Comparison of ENCODE assay signal across 10 cellular contexts in the genomic region with DNA sequence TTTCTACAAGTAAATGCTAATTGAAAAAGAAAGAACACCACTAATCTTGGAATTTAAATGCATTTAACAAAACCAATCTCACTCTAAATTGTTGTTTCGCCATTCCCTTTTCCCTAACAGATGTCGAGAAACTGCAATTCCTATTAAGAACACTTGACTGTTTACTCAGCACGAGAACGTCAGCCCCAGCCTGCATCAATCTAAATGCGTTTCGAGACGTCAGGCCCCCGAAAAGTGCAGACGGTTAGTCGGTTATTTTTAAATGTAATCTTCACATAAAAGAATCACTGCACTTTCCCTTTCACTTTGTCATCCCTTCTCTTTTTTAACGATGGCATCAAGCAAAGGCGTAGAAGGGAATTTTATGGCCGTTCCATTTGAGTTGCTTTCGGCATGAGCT.
DNase-seq lines count a peak whose midpoint lies in the region; ATAC-seq, FAIRE-seq and TF ChIP-seq lines count a peak whose summit lies in the region.
"Had no signal": no experiment of that assay in that cellular context is flagged by ENCODE, and none has a peak within 500 bp of the region (broad histone marks: within the 10 kb centered on the region; RNA-seq: fewer than 3 reads in every experiment).

No MANE protein-coding gene starts in this region.

- ATAC-seq in Panc1 (no peak), HG02938 (IDR thresholded peaks at IDR 0.05; ENCODE audit: unreplicated experiment) (no peak)
- ATAC-seq: Right ventricle myocardium inferior had no signal

- H3K36me3 Mint-ChIP-seq in CD14-positive monocyte: no peaks in the 10 kb centered on the region
- no peaks in the 10 kb centered on the region for H3K36me3 Mint-ChIP-seq in brain

- TF ChIP-seq POLR2A in H54 (IDR thresholded peaks at IDR 0.05; ENCODE audit: low read depth, low read length): no peak

- H3K4me3 ChIP-seq in Panc1 (ENCODE audit: low read depth in 2 of 2, low read length in 2 of 2) (peak overlapping the region; percentile 29 to 45), osteoblast (ENCODE audit: insufficient read depth, low read length) (peak overlapping the region; percentile 52)

- peak overlapping the region; percentile 47 for H3K4me2 ChIP-seq in osteoblast (ENCODE audit: insufficient read depth, low read length)

- in situ Hi-C loops in Panc1 (cut with HindIII; ENCODE audit: low pct_unique_long_range_greater_than_20kb, low sequenced_read_pairs): no loop called here

- H3K27ac ChIP-seq in Panc1 (ENCODE audit: low read length) (no peak overlapping the region), osteoblast (ENCODE audit: low read depth, low read length) (no peak overlapping the region)

- TF ChIP-seq CTCF in CD14-positive monocyte (IDR thresholded peaks at IDR 0.05) (no peak), Panc1 (IDR thresholded peaks at IDR 0.05) (no peak), brain (conservative IDR thresholded peaks at IDR 0.05) (no peak), osteoblast (IDR thresholded peaks at IDR 0.05; ENCODE audit: extremely low read depth, low read depth, low read length) (no peak)

- H3K4me1 ChIP-seq in Panc1 (ENCODE audit: control insufficient read depth, insufficient read depth, low read length) (no peaks in the 10 kb centered on the region), osteoblast (ENCODE audit: insufficient read depth, low read length) (no peaks in the 10 kb centered on the region)

- H3K4me3 Mint-ChIP-seq in CD14-positive monocyte (peak overlapping the region; percentile 66 to 88), brain (peak overlapping the region in 3 of 5 experiments; percentile 56 to 69 (median 56))

- no TSS peak for BruUV-seq in Panc1 (replicated peaks; lab: Mats Ljungman, UMichigan)

- H3K36me3 ChIP-seq in Panc1 (ENCODE audit: control insufficient read depth, insufficient read depth, low read length): no peaks in the 10 kb centered on the region
- H3K36me3 ChIP-seq in osteoblast (ENCODE audit: insufficient read depth, low read length): no peaks in the 10 kb centered on the region

- H2AFZ ChIP-seq in osteoblast (ENCODE audit: low read length): peak overlapping the region; percentile 41

- H3K27me3 ChIP-seq in Panc1 (ENCODE audit: control insufficient read depth, insufficient read depth, low read length) (no peaks in the 10 kb centered on the region), osteoblast (ENCODE audit: insufficient read depth, low read length) (no peaks in the 10 kb centered on the region)

- H3K9me3 Mint-ChIP-seq in CD14-positive monocyte (no peaks in the 10 kb centered on the region), brain (no peaks in the 10 kb centered on the region)

- H3K27me3 Mint-ChIP-seq in CD14-positive monocyte (ENCODE audit: low read depth in 3 of 3): peaks cover 1 to 8% (median 4%) of the 10 kb centered on the region in 3 donors
- peaks cover 10% of the 10 kb centered on the region for H3K27me3 Mint-ChIP-seq in brain

- CTCF ChIA-PET in Panc1 (lab: Charles Lee): no interaction called here

- POLR2A ChIA-PET in Panc1 (lab: Charles Lee): no interaction called here

- no peak for DNase-seq in CD14-positive monocyte (ENCODE audit: low spot score)
- no peak for DNase-seq in Panc1 (ENCODE audit: low read depth, low spot score)
- no peak for DNase-seq in osteoblast (ENCODE audit: insufficient read length, low spot score, missing footprints)
- no peak for DNase-seq in NCI-H2196 (lab: John Stamatoyannopoulos, UW; ENCODE audit: unreplicated experiment)
- no peak for DNase-seq in H54 (ENCODE audit: insufficient read length, low spot score)
- DNase-seq in KG1 (lab: John Stamatoyannopoulos, UW): no peak
- DNase-seq: midbrain had no signal

- H3K9me3 ChIP-seq in Panc1 (ENCODE audit: control insufficient read depth, insufficient read depth, low read depth, low read length) (no peaks in the 10 kb centered on the region), osteoblast (ENCODE audit: low read depth, low read length) (no peaks in the 10 kb centered on the region)

- H3K27ac Mint-ChIP-seq in CD14-positive monocyte (no peak overlapping the region), brain (peak overlapping the region in 3 of 5 experiments; percentile 14 to 93 (median 37))

- no peak for FAIRE-seq in H54 (lab: Jason Lieb, UNC)

- peaks cover 17% of the 10 kb centered on the region for H3K4me1 Mint-ChIP-seq in CD14-positive monocyte
- H3K4me1 Mint-ChIP-seq in brain: peaks cover 44% of the 10 kb centered on the region

- intact Hi-C loops in CD14-positive monocyte (cut with micrococcal nuclease): no loop called here
- intact Hi-C loops in Panc1 (cut with micrococcal nuclease; ENCODE audit: unreplicated experiment): no loop called here

- no peaks in the 10 kb centered on the region for H4K20me1 ChIP-seq in osteoblast (ENCODE audit: insufficient read depth, low read length)

- no peaks in the 10 kb centered on the region for H3K79me2 ChIP-seq in osteoblast (ENCODE audit: insufficient read depth, low read length)

Comparison
In these comparisons a context has a peak if more than half of its experiments do, and no peak if none do; other contexts are left out.
1. H3K27ac Mint-ChIP-seq: peak in brain (3 of 5); none in CD14-positive monocyte (0 of 7).